ENCODE assay signal across 17 cellular contexts in genomic region chr10:326894-327635, GRCh38.
"Had no signal": no experiment of that assay in that cellular context is flagged by ENCODE, and none has a peak within 500 bp of the region (broad histone marks: within the 10 kb centered on the region; RNA-seq: fewer than 3 reads in every experiment).

No MANE protein-coding gene starts in this region.

- H3K9me3 Mint-ChIP-seq: activated naive CD4-positive, alpha-beta T cell treated with anti-CD3 and anti-CD28 coated beads, Interleukin-2, amount 50 U/mL, for 24 hours; natural killer cell had no signal

- DNase-seq: activated gamma-delta T cell; activated T-cell treated with anti-CD3 and anti-CD28 coated beads for 4 hours; anterior cingulate cortex; body of pancreas; caudate nucleus; dermis blood vessel endothelial cell; effector memory CD4-positive, alpha-beta T cell; foreskin melanocyte; midbrain; natural killer cell; retina; stimulated activated CD4-positive, alpha-beta T cell treated with anti-CD3 and anti-CD28 coated beads, Interleukin-4, amount 100 ng/mL, for 24 hours; stimulated activated naive CD4-positive, alpha-beta T cell treated with Interleukin-2 at 50 U/mL for 16 hours; T-helper 1 cell had no signal

- H3K27me3 Mint-ChIP-seq: activated naive CD4-positive, alpha-beta T cell treated with anti-CD3 and anti-CD28 coated beads, Interleukin-2, amount 50 U/mL, for 24 hours; progenitor cell of endocrine pancreas had no signal

- H3K4me3 ChIP-seq: body of pancreas, thoracic aorta had no signal

- H3K4me3 Mint-ChIP-seq: activated naive CD4-positive, alpha-beta T cell treated with anti-CD3 and anti-CD28 coated beads, Interleukin-2, amount 50 U/mL, for 24 hours; natural killer cell had no signal

- H3K36me3 Mint-ChIP-seq: natural killer cell had no signal

- H3K27me3 ChIP-seq: body of pancreas had no signal

- H3K27ac Mint-ChIP-seq: activated naive CD4-positive, alpha-beta T cell treated with anti-CD3 and anti-CD28 coated beads, Interleukin-2, amount 50 U/mL, for 24 hours; natural killer cell; progenitor cell of endocrine pancreas had no signal

- H3K9me3 ChIP-seq: body of pancreas, thoracic aorta had no signal

- H3K27ac ChIP-seq: body of pancreas, thoracic aorta had no signal
